Comparison of ENCODE assay signal across 11 cellular contexts in the genomic region with DNA sequence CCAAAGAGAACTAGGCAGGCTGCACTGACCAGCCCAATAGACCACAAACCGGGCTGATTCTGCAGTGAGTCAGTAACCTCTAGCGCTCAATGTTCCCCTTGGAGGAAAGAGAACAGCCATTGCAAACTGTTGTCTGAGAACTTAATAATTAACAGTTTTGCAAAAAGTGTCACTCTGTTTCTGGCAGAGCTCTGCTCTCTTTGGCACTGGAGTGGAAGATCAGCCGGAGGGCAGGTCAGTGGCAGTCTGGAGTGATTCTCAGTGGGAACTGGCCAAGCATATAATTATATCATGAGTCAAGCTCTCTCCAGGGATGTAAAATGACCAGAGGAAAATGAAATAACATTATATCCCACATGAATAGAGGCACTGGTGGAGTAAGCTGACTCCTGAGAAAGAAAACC.
DNase-seq lines count a peak whose midpoint lies in the region; ATAC-seq and TF ChIP-seq lines count a peak whose summit lies in the region.
"Had no signal": no experiment of that assay in that cellular context is flagged by ENCODE, and none has a peak within 500 bp of the region (broad histone marks: within the 10 kb centered on the region; RNA-seq: fewer than 3 reads in every experiment).

No MANE protein-coding gene starts in this region.

- H3K36me3 ChIP-seq in ACC112 (ENCODE audit: insufficient read depth, low read length), result no peaks in the 10 kb centered on the region
- no peaks in the 10 kb centered on the region for H3K36me3 ChIP-seq in right lobe of liver
- H3K36me3 ChIP-seq in testis (ENCODE audit: low read depth, missing control alignments), result no peaks in the 10 kb centered on the region

- H3K27ac ChIP-seq in ACC112 (ENCODE audit: low read depth, low read length) (peak overlapping the region; percentile 79), right lobe of liver (peak overlapping the region; percentile 14 to 43 (median 39)), testis (no peak overlapping the region)

- no peak for TF ChIP-seq CTCF in chondrocyte (IDR thresholded peaks at IDR 0.05)
- TF ChIP-seq CTCF in right lobe of liver (IDR thresholded peaks at IDR 0.05), result no peak
- TF ChIP-seq CTCF in testis (IDR thresholded peaks at IDR 0.05), result no peak

- H3K27me3 ChIP-seq in ACC112 (ENCODE audit: insufficient read depth, low read length), result no peaks in the 10 kb centered on the region
- H3K27me3 ChIP-seq in right lobe of liver, result no peaks in the 10 kb centered on the region
- H3K27me3 ChIP-seq in testis, result no peaks in the 10 kb centered on the region

- H3K4me3 ChIP-seq in ACC112 (ENCODE audit: low read depth, low read length) (no peak overlapping the region), right lobe of liver (no peak overlapping the region), testis (no peak overlapping the region)

- no peaks in the 10 kb centered on the region for H3K79me2 ChIP-seq in ACC112 (ENCODE audit: control insufficient read depth, insufficient read depth, low read length, unreplicated experiment)

- DNase-seq in LHCN-M2 (ENCODE audit: low read depth) (peak; percentile 92), chondrocyte (ENCODE audit: low spot score) (no peak), right lobe of liver (peak; percentile 58 to 83 (median 67)), HuH-7 (ENCODE audit: low spot score) (no peak), testis (no peak)
- DNase-seq: CD4-positive, CD25-positive, alpha-beta regulatory T cell; Kasumi-1 had no signal

- no peaks in the 10 kb centered on the region for H3K9me3 ChIP-seq in right lobe of liver
- H3K9me3 ChIP-seq in testis, result no peaks in the 10 kb centered on the region

- no peak overlapping the region for H3K4me3 Mint-ChIP-seq in chondrocyte (ENCODE audit: unreplicated experiment)
- H3K4me3 Mint-ChIP-seq: CD4-positive, CD25-positive, alpha-beta regulatory T cell; natural killer cell treated with Interleukin-12 subunit alpha and Interleukin-12 subunit beta and Interleukin-15 and Interleukin-18, amount 100 ng/mL, for 72 hours had no signal

- peak; percentile 93 to 97 (median 95) for ATAC-seq in right lobe of liver
- no peak for ATAC-seq in HG02884 (IDR thresholded peaks at IDR 0.05; ENCODE audit: unreplicated experiment)
- no peak for ATAC-seq in HG03439 (IDR thresholded peaks at IDR 0.05; ENCODE audit: unreplicated experiment)
- ATAC-seq: natural killer cell treated with Interleukin-12 subunit alpha and Interleukin-12 subunit beta and Interleukin-15 and Interleukin-18, amount 100 ng/mL, for 72 hours had no signal

- H3K27ac Mint-ChIP-seq in chondrocyte (ENCODE audit: unreplicated experiment), result peak overlapping the region; percentile 61
- H3K27ac Mint-ChIP-seq: CD4-positive, CD25-positive, alpha-beta regulatory T cell; natural killer cell treated with Interleukin-12 subunit alpha and Interleukin-12 subunit beta and Interleukin-15 and Interleukin-18, amount 100 ng/mL, for 72 hours had no signal

- no peaks in the 10 kb centered on the region for H3K36me3 Mint-ChIP-seq in chondrocyte (ENCODE audit: low read depth)
- H3K36me3 Mint-ChIP-seq: CD4-positive, CD25-positive, alpha-beta regulatory T cell; natural killer cell treated with Interleukin-12 subunit alpha and Interleukin-12 subunit beta and Interleukin-15 and Interleukin-18, amount 100 ng/mL, for 72 hours had no signal

- H3K4me1 ChIP-seq in ACC112 (ENCODE audit: control insufficient read depth, insufficient read depth, low read length, unreplicated experiment) (peaks cover 20% of the 10 kb centered on the region), right lobe of liver (peaks cover 0 to 27% (median 16%) of the 10 kb centered on the region in 4 donors), testis (no peaks in the 10 kb centered on the region)

- TF ChIP-seq POLR2A in right lobe of liver (IDR thresholded peaks at IDR 0.05), result no peak
- no peak for TF ChIP-seq POLR2A in testis (IDR thresholded peaks at IDR 0.05)

- H2AFZ ChIP-seq in ACC112 (ENCODE audit: low read length, unreplicated experiment), result peak overlapping the region; percentile 81

- peaks cover 31% of the 10 kb centered on the region for H3K4me1 Mint-ChIP-seq in chondrocyte (ENCODE audit: low read depth)
- H3K4me1 Mint-ChIP-seq: CD4-positive, CD25-positive, alpha-beta regulatory T cell had no signal

- intact Hi-C loops in right lobe of liver (cut with DNase I) (no loop called here), testis (cut with DNase I; ENCODE audit: low total_unique reads) (no loop called here)

- peaks cover 13% of the 10 kb centered on the region for H3K9me3 Mint-ChIP-seq in chondrocyte (ENCODE audit: low read depth)
- H3K9me3 Mint-ChIP-seq: natural killer cell treated with Interleukin-12 subunit alpha and Interleukin-12 subunit beta and Interleukin-15 and Interleukin-18, amount 100 ng/mL, for 72 hours had no signal

- 9% methylated on average over 3 of the region's 3 CpGs for WGBS in right lobe of liver (ENCODE audit: insufficient coverage, low coverage, low lambda C conversion rate, missing lambda C conversion rate)
- 43 to 65% methylated on average over 3 of the region's 3 CpGs for WGBS in testis, 2 donors

- no peaks in the 10 kb centered on the region for H3K27me3 Mint-ChIP-seq in chondrocyte (ENCODE audit: low read depth)
- H3K27me3 Mint-ChIP-seq: CD4-positive, CD25-positive, alpha-beta regulatory T cell had no signal

Comparison
In these comparisons a context has a peak if more than half of its experiments do, and no peak if none do; other contexts are left out.
1. H3K27ac ChIP-seq: peak in ACC112 (single experiment) and right lobe of liver (3 of 3); none in testis (0 of 2).
2. DNase-seq: peak in LHCN-M2 (single experiment) and right lobe of liver (3 of 3); none in chondrocyte (single experiment), HuH-7 (single experiment) and testis (single experiment).
3. ATAC-seq: peak in right lobe of liver (4 of 4); none in HG02884 (single experiment) and HG03439 (single experiment).